24 cellular contexts compared by ENCODE assay signal in the genomic region with DNA sequence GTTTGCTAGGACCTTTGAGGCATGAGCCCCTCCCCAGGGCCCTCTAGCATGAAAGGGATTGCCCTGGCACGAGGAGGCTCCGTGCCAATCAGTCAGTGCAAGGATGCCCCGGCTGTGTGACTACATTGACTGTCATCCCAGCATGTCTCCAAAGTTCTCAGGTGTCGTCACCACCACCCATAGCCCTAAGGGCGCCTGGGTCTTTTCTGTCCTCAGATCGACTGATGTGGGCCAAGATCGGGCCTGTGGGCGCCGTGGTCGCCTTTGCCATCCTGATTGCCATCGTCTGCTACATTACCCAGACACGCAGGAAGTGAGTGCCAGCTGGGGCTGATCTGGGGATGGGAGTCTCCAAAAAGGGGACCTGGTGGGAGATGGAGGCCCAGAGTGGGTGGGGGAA. TPM values are rescaled to one million over a fixed set of nuclear protein-coding genes. Genes with fewer than 3 reads are reported as not detected.
"Had no signal": no experiment of that assay in that cellular context is flagged by ENCODE, and none has a peak within 500 bp of the region (broad histone marks: within the 10 kb centered on the region; RNA-seq: fewer than 3 reads in every experiment).

No MANE protein-coding gene starts in this region.

- H3K36me3 Mint-ChIP-seq: activated CD8-positive, alpha-beta memory T cell treated with anti-CD3 and anti-CD28 coated beads, Interleukin-2, amount 10 ng/mL, durations not matched to agents 7 days and 5 days; neural progenitor cell had no signal

- H3K27me3 ChIP-seq: body of pancreas, neural progenitor cell, pancreas, right lobe of liver, uterus had no signal

- H3K36me3 ChIP-seq: neural progenitor cell, pancreas, right lobe of liver, tibial artery, uterus had no signal

- H3K27ac ChIP-seq: coronary artery, neural progenitor cell, right lobe of liver, tibial artery, VCaP had no signal

- ATAC-seq: activated CD8-positive, alpha-beta memory T cell treated with anti-CD3 and anti-CD28 coated beads, Interleukin-2, amount 10 ng/mL, durations not matched to agents 7 days and 5 days had no signal

- H3K9me3 Mint-ChIP-seq: central memory CD8-positive, alpha-beta T cell; neural progenitor cell had no signal

- H3K4me2 ChIP-seq: neural progenitor cell had no signal

- H3K9me3 ChIP-seq: body of pancreas, pancreas, right lobe of liver, tibial artery, uterus had no signal

- H2AFZ ChIP-seq: neural progenitor cell had no signal

- H3K4me1 ChIP-seq: neural progenitor cell, uterus had no signal

- DNase-seq: activated CD4-positive, alpha-beta T cell treated with anti-CD3 and anti-CD28 coated beads, Interleukin-2, amount 50 U/mL, for 4 hours; activated CD4-positive, CD25-positive, alpha-beta regulatory T cell treated with anti-CD3 and anti-CD28 coated beads, Interleukin-2, amount 50 U/mL, for 72 hours; activated CD8-positive, alpha-beta memory T cell treated with anti-CD3 and anti-CD28 coated beads, Interleukin-2, amount 10 ng/mL, durations not matched to agents 7 days and 5 days; activated naive CD4-positive, alpha-beta T cell; body of pancreas; erythroblast; foreskin melanocyte; glutamatergic neuron; right lobe of liver; small intestine; stimulated activated CD4-positive, alpha-beta T cell treated with anti-CD3 and anti-CD28 coated beads, Interleukin-15, amount 100 ng/mL, for 24 hours; stimulated activated CD4-positive, alpha-beta T cell treated with anti-CD3 and anti-CD28 coated beads, Interleukin-2, amount 100 ng/mL, for 48 hours; tibial artery had no signal

- H3K27ac Mint-ChIP-seq: activated CD8-positive, alpha-beta memory T cell treated with anti-CD3 and anti-CD28 coated beads, Interleukin-2, amount 10 ng/mL, durations not matched to agents 7 days and 5 days; neural progenitor cell had no signal

- H3K4me3 Mint-ChIP-seq: activated CD8-positive, alpha-beta memory T cell treated with anti-CD3 and anti-CD28 coated beads, Interleukin-2, amount 10 ng/mL, durations not matched to agents 7 days and 5 days; central memory CD8-positive, alpha-beta T cell; neural progenitor cell had no signal

- H3K9ac ChIP-seq: neural progenitor cell had no signal

- H3K4me1 Mint-ChIP-seq: activated CD8-positive, alpha-beta memory T cell treated with anti-CD3 and anti-CD28 coated beads, Interleukin-2, amount 10 ng/mL, durations not matched to agents 7 days and 5 days; central memory CD8-positive, alpha-beta T cell had no signal

- H3K4me3 ChIP-seq: body of pancreas, coronary artery, neural progenitor cell, pancreas, right lobe of liver, tibial artery had no signal

RNA-seq across cellular contexts. Expression of a gene that starts 18.4 kb away (rescaled TPM):
- total RNA-seq: lung microvascular endothelial cell, mononuclear cell, subcutaneous adipose tissue had no signal
- polyA plus RNA-seq: small intestine had no signal

RNA-seq across cellular contexts. Expression of a gene that starts 18.7 kb away (rescaled TPM):
- total RNA-seq: lung microvascular endothelial cell had no signal

RNA-seq across cellular contexts. Expression of a gene that starts 28.0 kb away (rescaled TPM):
- total RNA-seq: body of pancreas, subcutaneous adipose tissue had no signal

RNA-seq across cellular contexts. Expression of a gene that starts 37.4 kb away (rescaled TPM):
- total RNA-seq: activated CD8-positive, alpha-beta memory T cell treated with anti-CD3 and anti-CD28 coated beads, Interleukin-2, amount 10 ng/mL, durations not matched to agents 7 days and 5 days; kidney; left lobe of liver; lung microvascular endothelial cell; right lobe of liver; subcutaneous adipose tissue had no signal
